Comparison of ENCODE assay signal across 12 cellular contexts in genomic region chr7:36600869-36601530, GRCh38.
A peak's percentile ranks its signal among the peaks of the same experiment; 100 is the strongest.
DNase-seq lines count a peak whose midpoint lies in the region; ATAC-seq lines count a peak whose summit lies in the region.
"Had no signal": no experiment of that assay in that cellular context is flagged by ENCODE, and none has a peak within 500 bp of the region (broad histone marks: within the 10 kb centered on the region; RNA-seq: fewer than 3 reads in every experiment).

No MANE protein-coding gene starts in this region.

- no peaks in the 10 kb centered on the region for H3K9me3 Mint-ChIP-seq in activated naive CD4-positive, alpha-beta T cell treated with anti-CD3 and anti-CD28 coated beads, Interleukin-2, amount 50 U/mL, for 24 hours
- no peaks in the 10 kb centered on the region for H3K9me3 Mint-ChIP-seq in activated CD8-positive, alpha-beta T cell treated with anti-CD3 and anti-CD28 coated beads, Interleukin-2, amount 10 ng/mL, durations not matched to agents 7 days and 5 days (ENCODE audit: insufficient read depth)
- H3K9me3 Mint-ChIP-seq in stimulated activated naive CD8-positive, alpha-beta T cell treated with anti-CD3 and anti-CD28 coated beads, Interleukin-15, Interleukin-2, amounts not matched to agents 100 ng/mL and 50 ng/mL, for 24 hours: no peaks in the 10 kb centered on the region
- H3K9me3 Mint-ChIP-seq in CD4-positive, alpha-beta memory T cell: no peaks in the 10 kb centered on the region

- peak overlapping the region; percentile 57 for H3K27ac Mint-ChIP-seq in activated naive CD4-positive, alpha-beta T cell treated with anti-CD3 and anti-CD28 coated beads, Interleukin-2, amount 50 U/mL, for 24 hours
- H3K27ac Mint-ChIP-seq in activated CD8-positive, alpha-beta T cell treated with anti-CD3 and anti-CD28 coated beads, Interleukin-2, amount 10 ng/mL, durations not matched to agents 7 days and 5 days: no peak overlapping the region
- peak overlapping the region; percentile 64 for H3K27ac Mint-ChIP-seq in stimulated activated naive CD8-positive, alpha-beta T cell treated with anti-CD3 and anti-CD28 coated beads, Interleukin-15, Interleukin-2, amounts not matched to agents 100 ng/mL and 50 ng/mL, for 24 hours
- peak overlapping the region in 1 of 7 donors; percentile 14 for H3K27ac Mint-ChIP-seq in CD4-positive, alpha-beta memory T cell

- peaks cover 51% of the 10 kb centered on the region for H3K4me1 Mint-ChIP-seq in activated naive CD4-positive, alpha-beta T cell treated with anti-CD3 and anti-CD28 coated beads, Interleukin-2, amount 50 U/mL, for 24 hours
- peaks cover 53% of the 10 kb centered on the region for H3K4me1 Mint-ChIP-seq in activated CD8-positive, alpha-beta T cell treated with anti-CD3 and anti-CD28 coated beads, Interleukin-2, amount 10 ng/mL, durations not matched to agents 7 days and 5 days (ENCODE audit: low read depth)
- peaks cover 66% of the 10 kb centered on the region for H3K4me1 Mint-ChIP-seq in stimulated activated naive CD8-positive, alpha-beta T cell treated with anti-CD3 and anti-CD28 coated beads, Interleukin-15, Interleukin-2, amounts not matched to agents 100 ng/mL and 50 ng/mL, for 24 hours (ENCODE audit: low read depth)
- H3K4me1 Mint-ChIP-seq in CD4-positive, alpha-beta memory T cell: peaks cover 2 to 29% (median 4%) of the 10 kb centered on the region in 4 donors

- H3K27me3 Mint-ChIP-seq in activated naive CD4-positive, alpha-beta T cell treated with anti-CD3 and anti-CD28 coated beads, Interleukin-2, amount 50 U/mL, for 24 hours: no peaks in the 10 kb centered on the region
- H3K27me3 Mint-ChIP-seq in activated CD8-positive, alpha-beta T cell treated with anti-CD3 and anti-CD28 coated beads, Interleukin-2, amount 10 ng/mL, durations not matched to agents 7 days and 5 days (ENCODE audit: low read depth): no peaks in the 10 kb centered on the region
- no peaks in the 10 kb centered on the region for H3K27me3 Mint-ChIP-seq in stimulated activated naive CD8-positive, alpha-beta T cell treated with anti-CD3 and anti-CD28 coated beads, Interleukin-15, Interleukin-2, amounts not matched to agents 100 ng/mL and 50 ng/mL, for 24 hours
- no peaks in the 10 kb centered on the region for H3K27me3 Mint-ChIP-seq in CD4-positive, alpha-beta memory T cell

- no peaks in the 10 kb centered on the region for H3K9me3 ChIP-seq in CD4-positive, alpha-beta memory T cell (ENCODE audit: control insufficient read depth in 1 of 2, low read length in 2 of 2)
- H3K9me3 ChIP-seq: BLaER1 treated with 17β-estradiol and CSF1 and Interleukin-3, amounts not matched to agents 10 nM and 100 nM; tibial nerve had no signal

- H3K4me3 Mint-ChIP-seq in activated naive CD4-positive, alpha-beta T cell treated with anti-CD3 and anti-CD28 coated beads, Interleukin-2, amount 50 U/mL, for 24 hours: peak overlapping the region; percentile 30
- H3K4me3 Mint-ChIP-seq in activated CD8-positive, alpha-beta T cell treated with anti-CD3 and anti-CD28 coated beads, Interleukin-2, amount 10 ng/mL, durations not matched to agents 7 days and 5 days: no peak overlapping the region
- peak overlapping the region; percentile 6 for H3K4me3 Mint-ChIP-seq in stimulated activated naive CD8-positive, alpha-beta T cell treated with anti-CD3 and anti-CD28 coated beads, Interleukin-15, Interleukin-2, amounts not matched to agents 100 ng/mL and 50 ng/mL, for 24 hours
- H3K4me3 Mint-ChIP-seq in CD4-positive, alpha-beta memory T cell: no peak overlapping the region

- H3K27me3 ChIP-seq in CD4-positive, alpha-beta memory T cell (ENCODE audit: insufficient read depth, low read length): no peaks in the 10 kb centered on the region
- H3K27me3 ChIP-seq: BLaER1 treated with 17β-estradiol and CSF1 and Interleukin-3, amounts not matched to agents 10 nM and 100 nM; tibial nerve had no signal

- intact Hi-C loops in CD4-positive, alpha-beta memory T cell (cut with micrococcal nuclease): no loop called here

- POLR2A ChIA-PET in activated CD8-positive, alpha-beta T cell treated with anti-CD3 and anti-CD28 coated beads, Interleukin-2, amount 10 ng/mL, durations not matched to agents 7 days and 5 days (lab: Charles Lee): interaction anchor here (0.6 kb wide), 1 partner anchor 165 kb away, joined by 4 read pairs; no protein-coding TSS in a partner anchor
- POLR2A ChIA-PET in CD4-positive, alpha-beta memory T cell (lab: Charles Lee; ENCODE audit: partially characterized antibody): no interaction called here

- CTCF ChIA-PET in activated CD8-positive, alpha-beta T cell treated with anti-CD3 and anti-CD28 coated beads, Interleukin-2, amount 10 ng/mL, durations not matched to agents 7 days and 5 days (lab: Charles Lee): no interaction called here
- CTCF ChIA-PET in CD4-positive, alpha-beta memory T cell (lab: Charles Lee; ENCODE audit: partially characterized antibody): interaction anchor here (0.6 kb wide), 1 partner anchor 836 kb away, joined by 3 read pairs; no protein-coding TSS in a partner anchor

- H3K4me3 ChIP-seq in CD4-positive, alpha-beta memory T cell (ENCODE audit: low read length in 2 of 2): no peak overlapping the region
- H3K4me3 ChIP-seq: BLaER1 treated with 17β-estradiol and CSF1 and Interleukin-3, amounts not matched to agents 10 nM and 100 nM; tibial nerve had no signal

- no peaks in the 10 kb centered on the region for H3K36me3 Mint-ChIP-seq in activated naive CD4-positive, alpha-beta T cell treated with anti-CD3 and anti-CD28 coated beads, Interleukin-2, amount 50 U/mL, for 24 hours
- peaks cover 5% of the 10 kb centered on the region for H3K36me3 Mint-ChIP-seq in activated CD8-positive, alpha-beta T cell treated with anti-CD3 and anti-CD28 coated beads, Interleukin-2, amount 10 ng/mL, durations not matched to agents 7 days and 5 days (ENCODE audit: low read depth)
- no peaks in the 10 kb centered on the region for H3K36me3 Mint-ChIP-seq in stimulated activated naive CD8-positive, alpha-beta T cell treated with anti-CD3 and anti-CD28 coated beads, Interleukin-15, Interleukin-2, amounts not matched to agents 100 ng/mL and 50 ng/mL, for 24 hours (ENCODE audit: low read depth)
- H3K36me3 Mint-ChIP-seq in CD4-positive, alpha-beta memory T cell: no peaks in the 10 kb centered on the region

- peak; percentile 23 for ATAC-seq in activated CD8-positive, alpha-beta T cell treated with anti-CD3 and anti-CD28 coated beads, Interleukin-2, amount 10 ng/mL, durations not matched to agents 7 days and 5 days
- no peak for ATAC-seq in HG02870 (IDR thresholded peaks at IDR 0.05; ENCODE audit: unreplicated experiment)
- ATAC-seq in HG03039 (IDR thresholded peaks at IDR 0.05; ENCODE audit: unreplicated experiment): no peak

- no peak for DNase-seq in activated naive CD4-positive, alpha-beta T cell (lab: John Stamatoyannopoulos, UW)
- no peak for DNase-seq in activated CD8-positive, alpha-beta T cell treated with anti-CD3 and anti-CD28 coated beads, Interleukin-2, amount 10 ng/mL, durations not matched to agents 7 days and 5 days
- peak; percentile 10 for DNase-seq in hepatic stellate cell (ENCODE audit: low spot score)
- no peak for DNase-seq in CD4-positive, alpha-beta memory T cell
- DNase-seq: amniotic stem cell, NCI-H1105 treated with DMSO at 0.1 percent for 48 hours had no signal

- H3K4me1 ChIP-seq in CD4-positive, alpha-beta memory T cell (ENCODE audit: insufficient read depth, low read length): no peaks in the 10 kb centered on the region
- H3K4me1 ChIP-seq: tibial nerve had no signal

- no peaks in the 10 kb centered on the region for H3K36me3 ChIP-seq in CD4-positive, alpha-beta memory T cell (ENCODE audit: insufficient read depth, low read length)
- H3K36me3 ChIP-seq: tibial nerve had no signal

- no peak overlapping the region for H3K27ac ChIP-seq in CD4-positive, alpha-beta memory T cell (ENCODE audit: low read depth, low read length)
- H3K27ac ChIP-seq: BLaER1 treated with 17β-estradiol and CSF1 and Interleukin-3, amounts not matched to agents 10 nM and 100 nM; tibial nerve had no signal

Comparison
In these comparisons a context has a peak if more than half of its experiments do, and no peak if none do; other contexts are left out.
1. H3K4me3 Mint-ChIP-seq: peak in activated naive CD4-positive, alpha-beta T cell treated with anti-CD3 and anti-CD28 coated beads, Interleukin-2, amount 50 U/mL, for 24 hours (single experiment) and stimulated activated naive CD8-positive, alpha-beta T cell treated with anti-CD3 and anti-CD28 coated beads, Interleukin-15, Interleukin-2, amounts not matched to agents 100 ng/mL and 50 ng/mL, for 24 hours (single experiment); none in activated CD8-positive, alpha-beta T cell treated with anti-CD3 and anti-CD28 coated beads, Interleukin-2, amount 10 ng/mL, durations not matched to agents 7 days and 5 days (single experiment) and CD4-positive, alpha-beta memory T cell (0 of 8).